In the genomic region with DNA sequence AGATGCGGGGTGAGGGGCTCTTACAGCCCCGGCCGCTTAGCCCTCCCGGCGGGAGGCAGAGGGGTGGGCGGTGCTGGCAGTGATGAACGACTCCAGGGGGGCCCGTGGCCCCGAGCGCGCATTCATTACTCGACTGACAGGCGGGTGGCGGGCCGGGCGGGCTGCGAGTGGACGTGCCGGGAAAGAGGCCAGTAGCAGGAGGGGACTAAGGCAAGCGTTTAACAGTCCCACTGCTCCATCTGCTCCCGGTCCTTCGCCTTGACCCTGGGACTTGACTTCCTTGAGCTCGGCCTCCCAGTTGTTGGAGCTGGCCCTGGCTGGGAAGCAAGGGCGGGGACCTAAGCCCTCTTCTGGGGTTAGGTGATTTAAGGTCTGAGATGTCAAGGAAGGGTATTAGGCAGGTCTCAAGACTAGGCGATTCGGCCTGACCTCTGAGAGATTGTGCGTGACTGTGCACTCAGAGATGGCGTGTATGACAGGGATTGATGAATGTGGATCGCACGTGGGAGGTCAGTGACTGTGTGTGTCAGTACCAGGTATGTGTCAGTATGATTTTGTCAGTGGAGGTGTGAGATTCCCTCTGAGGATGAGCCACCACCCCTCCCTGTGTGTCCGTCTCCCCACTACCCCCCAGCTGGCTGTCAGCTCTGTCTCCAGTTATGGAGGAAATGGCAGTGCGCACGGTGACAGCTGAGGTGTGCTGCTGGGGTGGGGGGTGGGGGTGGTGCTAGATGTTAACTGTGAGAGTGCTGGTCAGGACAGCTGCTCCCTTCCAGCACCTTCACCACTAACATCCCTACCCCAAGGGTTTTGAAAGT, we compare ENCODE assay signal across 1 cellular context.
TF ChIP-seq lines count a peak whose summit lies in the region.

No MANE protein-coding gene starts in this region.

TF ChIP-seq in SK-N-SH, 30 proteins besides CTCF, POLR2A, EP300 and RAD21:
- TF ChIP-seq TEAD4 (IDR thresholded peaks at IDR 0.05; ENCODE audit: borderline replicate concordance, insufficient read depth) (no peak), FOXJ3 (CRISPR knock-in tag; IDR thresholded peaks at IDR 0.05) (no peak), FOXM1 (IDR thresholded peaks at IDR 0.05; ENCODE audit: low read depth) (no peak), MXI1 (IDR thresholded peaks at IDR 0.05; ENCODE audit: low read depth, low read length) (no peak)
